In genomic region chr2:207768891-207769596, GRCh38 we compare ENCODE assay signal across 8 cellular contexts. TPM values are rescaled to one million over a fixed set of nuclear protein-coding genes. Genes with fewer than 3 reads are reported as not detected.
DNase-seq lines count a peak whose midpoint lies in the region; ATAC-seq lines count a peak whose summit lies in the region.

No MANE protein-coding gene starts in this region.

- peaks cover 8% of the 10 kb centered on the region for H3K36me3 ChIP-seq in iPS DF 6.9 (ENCODE audit: control insufficient read depth, insufficient read depth, low read length)
- H3K36me3 ChIP-seq in skeletal muscle tissue (ENCODE audit: control insufficient read depth in 3 of 3, insufficient read depth in 3 of 3, low read length in 3 of 3) = peaks cover 7 to 9% (median 9%) of the 10 kb centered on the region in 3 donors

- peaks cover 3% of the 10 kb centered on the region for H3K36me3 Mint-ChIP-seq in activated CD8-positive, alpha-beta memory T cell treated with anti-CD3 and anti-CD28 coated beads, Interleukin-2, amount 10 ng/mL, durations not matched to agents 7 days and 5 days
- H3K36me3 Mint-ChIP-seq in activated naive CD8-positive, alpha-beta T cell treated with anti-CD3 and anti-CD28 coated beads, Interleukin-2, amount 10 ng/mL, durations not matched to agents 7 days and 5 days = peaks cover 3% of the 10 kb centered on the region

- no peaks in the 10 kb centered on the region for H3K9me3 ChIP-seq in iPS DF 6.9 (ENCODE audit: control insufficient read depth, insufficient read depth, low read length)
- no peaks in the 10 kb centered on the region for H3K9me3 ChIP-seq in skeletal muscle tissue (ENCODE audit: control insufficient read depth in 3 of 3, low read length in 3 of 3)

- H3K27me3 ChIP-seq in iPS DF 6.9 (ENCODE audit: control insufficient read depth, insufficient read depth, low read length) (no peaks in the 10 kb centered on the region), skeletal muscle tissue (ENCODE audit: control insufficient read depth in 3 of 3, insufficient read depth in 3 of 3, low read length in 3 of 3) (no peaks in the 10 kb centered on the region)

- H3K27ac Mint-ChIP-seq in activated CD8-positive, alpha-beta memory T cell treated with anti-CD3 and anti-CD28 coated beads, Interleukin-2, amount 10 ng/mL, durations not matched to agents 7 days and 5 days = no peak overlapping the region
- no peak overlapping the region for H3K27ac Mint-ChIP-seq in activated naive CD8-positive, alpha-beta T cell treated with anti-CD3 and anti-CD28 coated beads, Interleukin-2, amount 10 ng/mL, durations not matched to agents 7 days and 5 days

- peaks cover 67% of the 10 kb centered on the region for H3K27me3 Mint-ChIP-seq in activated CD8-positive, alpha-beta memory T cell treated with anti-CD3 and anti-CD28 coated beads, Interleukin-2, amount 10 ng/mL, durations not matched to agents 7 days and 5 days
- H3K27me3 Mint-ChIP-seq in activated naive CD8-positive, alpha-beta T cell treated with anti-CD3 and anti-CD28 coated beads, Interleukin-2, amount 10 ng/mL, durations not matched to agents 7 days and 5 days = peaks cover 53% of the 10 kb centered on the region

- peak; percentile 46 for DNase-seq in activated CD8-positive, alpha-beta memory T cell treated with anti-CD3 and anti-CD28 coated beads, Interleukin-2, amount 10 ng/mL, durations not matched to agents 7 days and 5 days
- no peak for DNase-seq in activated CD8-positive, alpha-beta memory T cell treated with anti-CD3 and anti-CD28 coated beads for 24 hours
- peak; percentile 41 for DNase-seq in NCI-H345 (lab: John Stamatoyannopoulos, UW)
- DNase-seq in activated naive CD8-positive, alpha-beta T cell treated with anti-CD3 and anti-CD28 coated beads, Interleukin-2, amount 10 ng/mL, durations not matched to agents 7 days and 5 days = no peak
- no peak for DNase-seq in iPS DF 6.9 (ENCODE audit: low read depth, low spot score)
- DNase-seq in NCI-H1436 (lab: John Stamatoyannopoulos, UW) = no peak

- ATAC-seq in activated CD8-positive, alpha-beta memory T cell treated with anti-CD3 and anti-CD28 coated beads, Interleukin-2, amount 10 ng/mL, durations not matched to agents 7 days and 5 days = peak; percentile 10
- ATAC-seq in HG02642 (IDR thresholded peaks at IDR 0.05; ENCODE audit: poor library complexity, unreplicated experiment) = peak; percentile 22
- ATAC-seq in activated naive CD8-positive, alpha-beta T cell treated with anti-CD3 and anti-CD28 coated beads, Interleukin-2, amount 10 ng/mL, durations not matched to agents 7 days and 5 days (ENCODE audit: low read depth) = peak; percentile 6

- no CpG with 5 or more reads among the region's 51 CpGs for WGBS in iPS DF 6.9 (ENCODE audit: insufficient coverage, insufficient read length)

- H3K9me3 Mint-ChIP-seq in activated CD8-positive, alpha-beta memory T cell treated with anti-CD3 and anti-CD28 coated beads, Interleukin-2, amount 10 ng/mL, durations not matched to agents 7 days and 5 days (ENCODE audit: low read depth) = no peaks in the 10 kb centered on the region
- no peaks in the 10 kb centered on the region for H3K9me3 Mint-ChIP-seq in activated naive CD8-positive, alpha-beta T cell treated with anti-CD3 and anti-CD28 coated beads, Interleukin-2, amount 10 ng/mL, durations not matched to agents 7 days and 5 days

- CTCF ChIA-PET in activated CD8-positive, alpha-beta memory T cell treated with anti-CD3 and anti-CD28 coated beads, Interleukin-2, amount 10 ng/mL, durations not matched to agents 7 days and 5 days (lab: Charles Lee) = interaction anchor here (0.9 to 2.1 kb wide), 4 partner anchors 143 to 406 kb away, joined by 3 to 8 read pairs (median 3); no protein-coding TSS in a partner anchor

- H3K4me3 ChIP-seq in iPS DF 6.9 (ENCODE audit: low read length) (peak overlapping the region; percentile 80), skeletal muscle tissue (ENCODE audit: low read length in 3 of 3) (peak overlapping the region; percentile 87 to 92 (median 89))

- H3K4me3 Mint-ChIP-seq in activated CD8-positive, alpha-beta memory T cell treated with anti-CD3 and anti-CD28 coated beads, Interleukin-2, amount 10 ng/mL, durations not matched to agents 7 days and 5 days = peak overlapping the region; percentile 72
- H3K4me3 Mint-ChIP-seq in activated naive CD8-positive, alpha-beta T cell treated with anti-CD3 and anti-CD28 coated beads, Interleukin-2, amount 10 ng/mL, durations not matched to agents 7 days and 5 days = peak overlapping the region; percentile 86

- peaks cover 28% of the 10 kb centered on the region for H3K4me1 Mint-ChIP-seq in activated CD8-positive, alpha-beta memory T cell treated with anti-CD3 and anti-CD28 coated beads, Interleukin-2, amount 10 ng/mL, durations not matched to agents 7 days and 5 days
- H3K4me1 Mint-ChIP-seq in activated naive CD8-positive, alpha-beta T cell treated with anti-CD3 and anti-CD28 coated beads, Interleukin-2, amount 10 ng/mL, durations not matched to agents 7 days and 5 days = peaks cover 13% of the 10 kb centered on the region

- POLR2A ChIA-PET in activated naive CD8-positive, alpha-beta T cell treated with anti-CD3 and anti-CD28 coated beads, Interleukin-2, amount 10 ng/mL, durations not matched to agents 7 days and 5 days (lab: Charles Lee) = interaction anchor here (0.7 kb wide), 1 partner anchor 1004 kb away, joined by 3 read pairs; the partner anchor contains the start of genes FASTKD2 and MDH1B

- peaks cover 18% of the 10 kb centered on the region for H3K4me1 ChIP-seq in iPS DF 6.9 (ENCODE audit: control insufficient read depth, insufficient read depth, low read length)
- peaks cover 24 to 43% (median 25%) of the 10 kb centered on the region in 3 donors for H3K4me1 ChIP-seq in skeletal muscle tissue (ENCODE audit: control insufficient read depth in 3 of 3, insufficient read depth in 3 of 3, low read length in 3 of 3)

- peak overlapping the region; percentile 78 to 90 (median 85) for H3K9ac ChIP-seq in skeletal muscle tissue (ENCODE audit: low read depth in 1 of 3, low read length in 3 of 3)

- H3K27ac ChIP-seq in iPS DF 6.9 (ENCODE audit: low read length) (no peak overlapping the region), skeletal muscle tissue (ENCODE audit: low read depth, low read length) (peak overlapping the region; percentile 84)

RNA-seq across cellular contexts. Expression of gene FZD5, which starts 0.7 kb away (rescaled TPM):
- under 1 TPM; 0.42 to 0.50 TPM for total RNA-seq in activated CD8-positive, alpha-beta memory T cell treated with anti-CD3 and anti-CD28 coated beads, Interleukin-2, amount 10 ng/mL, durations not matched to agents 7 days and 5 days
- total RNA-seq in activated naive CD8-positive, alpha-beta T cell treated with anti-CD3 and anti-CD28 coated beads, Interleukin-2, amount 10 ng/mL, durations not matched to agents 7 days and 5 days = under 1 TPM; 0.40 to 0.50 TPM
- 1.0 TPM for total RNA-seq in skeletal muscle tissue

RNA-seq across cellular contexts. Expression of gene CCNYL1, which starts 57.6 kb away (rescaled TPM):
- 1 to 10 TPM; 5.8 to 5.9 TPM for total RNA-seq in activated CD8-positive, alpha-beta memory T cell treated with anti-CD3 and anti-CD28 coated beads, Interleukin-2, amount 10 ng/mL, durations not matched to agents 7 days and 5 days
- 1 to 10 TPM; 6.3 to 8.0 TPM for total RNA-seq in activated naive CD8-positive, alpha-beta T cell treated with anti-CD3 and anti-CD28 coated beads, Interleukin-2, amount 10 ng/mL, durations not matched to agents 7 days and 5 days
- total RNA-seq in skeletal muscle tissue = 6.3 TPM

Comparison
In these comparisons a context has a peak if more than half of its experiments do, and no peak if none do; other contexts are left out.
1. DNase-seq: peak in activated CD8-positive, alpha-beta memory T cell treated with anti-CD3 and anti-CD28 coated beads, Interleukin-2, amount 10 ng/mL, durations not matched to agents 7 days and 5 days (single experiment) and NCI-H345 (single experiment); none in activated CD8-positive, alpha-beta memory T cell treated with anti-CD3 and anti-CD28 coated beads for 24 hours (single experiment), activated naive CD8-positive, alpha-beta T cell treated with anti-CD3 and anti-CD28 coated beads, Interleukin-2, amount 10 ng/mL, durations not matched to agents 7 days and 5 days (single experiment), iPS DF 6.9 (single experiment) and NCI-H1436 (single experiment).
2. Peak in every context shown above with its lines, with median percentiles within 50 percentile points of each other: ATAC-seq.